In the genomic region with DNA sequence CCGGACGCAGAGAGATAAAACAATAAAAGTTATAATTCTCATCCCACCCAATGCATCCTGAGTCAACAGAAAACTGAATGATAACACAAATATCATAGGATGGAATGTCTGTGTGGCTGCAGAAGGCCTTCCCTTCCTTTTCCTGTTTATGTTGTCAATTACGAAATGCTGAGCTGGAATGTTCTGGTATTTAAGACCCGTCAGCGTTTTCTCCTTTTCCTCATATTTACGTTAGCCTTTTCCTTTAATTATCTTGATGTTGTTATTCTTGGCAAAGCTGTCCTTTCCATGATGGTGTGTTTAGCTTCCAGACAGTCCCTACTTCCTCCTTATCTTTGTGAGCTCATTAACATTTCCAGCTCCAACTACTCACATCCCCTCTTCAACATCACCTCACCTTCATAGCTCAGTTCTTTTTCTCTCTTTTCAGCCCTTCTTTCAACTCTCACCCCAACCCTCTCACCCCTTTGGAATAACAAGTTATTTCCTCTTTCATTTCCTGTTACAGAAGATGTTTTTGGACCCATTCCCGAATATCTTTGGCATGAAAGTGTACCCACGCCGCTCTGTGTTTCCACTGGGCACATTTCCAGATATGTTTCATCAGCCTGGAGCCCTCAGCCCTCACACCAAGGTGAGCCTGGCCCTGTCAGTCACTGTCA, we compare ENCODE assay signal across 10 cellular contexts.
A peak's percentile ranks its signal among the peaks of the same experiment; 100 is the strongest.
DNase-seq lines count a peak whose midpoint lies in the region; ATAC-seq and TF ChIP-seq lines count a peak whose summit lies in the region.
"Had no signal": no experiment of that assay in that cellular context is flagged by ENCODE, and none has a peak within 500 bp of the region (broad histone marks: within the 10 kb centered on the region; RNA-seq: fewer than 3 reads in every experiment).

No MANE protein-coding gene starts in this region.

- peak; percentile 23 for DNase-seq in DMS153 treated with DMSO at 0.1 percent for 48 hours (lab: John Stamatoyannopoulos, UW; ENCODE audit: unreplicated experiment)
- DNase-seq in NCI-H460 (ENCODE audit: extremely low read depth, low read depth) = peak; percentile 88
- peak; percentile 98 to 100 for DNase-seq in dermis microvascular lymphatic vessel endothelial cell (ENCODE audit: low read depth in 2 of 2)
- peak; percentile 66 for DNase-seq in myocyte (ENCODE audit: low read depth)
- DNase-seq in CD14-positive monocyte (ENCODE audit: low spot score) = no peak
- DNase-seq: activated T-cell treated with anti-CD3 and anti-CD28 coated beads, Interleukin-2, amount 50 U/mL, for 24 hours; foreskin melanocyte had no signal

- no peaks in the 10 kb centered on the region for H3K4me1 Mint-ChIP-seq in CD14-positive monocyte

- H3K27ac Mint-ChIP-seq in CD14-positive monocyte = no peak overlapping the region
- H3K27ac Mint-ChIP-seq: activated T-cell treated with anti-CD3 and anti-CD28 coated beads, Interleukin-2, amount 50 U/mL, for 24 hours had no signal

- intact Hi-C loops in CD14-positive monocyte (cut with micrococcal nuclease) = no loop called here

- ATAC-seq in HG03045 (IDR thresholded peaks at IDR 0.05; ENCODE audit: unreplicated experiment) (no peak), HG02885 (IDR thresholded peaks at IDR 0.05; ENCODE audit: poor library complexity, unreplicated experiment) (no peak), GM21360 (IDR thresholded peaks at IDR 0.05; ENCODE audit: unreplicated experiment) (no peak)

- H3K27me3 Mint-ChIP-seq in CD14-positive monocyte (ENCODE audit: low read depth in 3 of 3) = no peaks in the 10 kb centered on the region
- H3K27me3 Mint-ChIP-seq: activated T-cell treated with anti-CD3 and anti-CD28 coated beads, Interleukin-2, amount 50 U/mL, for 24 hours had no signal

- no peak for TF ChIP-seq CTCF in CD14-positive monocyte (IDR thresholded peaks at IDR 0.05)

- H3K4me3 Mint-ChIP-seq in CD14-positive monocyte = no peak overlapping the region
- H3K4me3 Mint-ChIP-seq: activated T-cell treated with anti-CD3 and anti-CD28 coated beads, Interleukin-2, amount 50 U/mL, for 24 hours had no signal

- no peaks in the 10 kb centered on the region for H3K36me3 Mint-ChIP-seq in CD14-positive monocyte

- peaks cover 0 to 7% (median 4%) of the 10 kb centered on the region in 7 donors for H3K9me3 Mint-ChIP-seq in CD14-positive monocyte
- H3K9me3 Mint-ChIP-seq: activated T-cell treated with anti-CD3 and anti-CD28 coated beads, Interleukin-2, amount 50 U/mL, for 24 hours had no signal
